ENCODE assay signal across 1 cellular context in the genomic region with DNA sequence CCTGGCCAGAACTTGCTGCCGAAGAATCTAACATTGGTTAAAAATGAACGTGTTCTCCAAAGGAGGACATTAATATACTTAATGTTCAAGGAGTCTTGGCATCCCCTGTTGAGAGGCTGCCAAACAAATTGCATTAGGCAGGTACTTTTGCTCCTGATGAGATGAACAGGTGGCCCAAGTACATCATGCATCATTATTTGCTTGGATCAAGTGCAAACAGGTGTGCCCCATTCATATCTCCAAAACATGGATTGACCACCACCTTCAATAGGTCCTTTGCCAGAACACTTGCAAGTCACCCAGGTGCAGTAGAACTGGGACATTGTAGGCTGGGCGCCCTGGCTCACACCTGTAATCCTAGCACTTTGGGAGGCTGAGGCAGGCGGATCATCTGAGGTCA.
TF ChIP-seq lines count a peak whose summit lies in the region.

No MANE protein-coding gene starts in this region.

TF ChIP-seq in GM23338, 12 proteins besides CTCF, POLR2A, EP300 and RAD21 (continued from another document):
- TF ChIP-seq, protein P1, sequence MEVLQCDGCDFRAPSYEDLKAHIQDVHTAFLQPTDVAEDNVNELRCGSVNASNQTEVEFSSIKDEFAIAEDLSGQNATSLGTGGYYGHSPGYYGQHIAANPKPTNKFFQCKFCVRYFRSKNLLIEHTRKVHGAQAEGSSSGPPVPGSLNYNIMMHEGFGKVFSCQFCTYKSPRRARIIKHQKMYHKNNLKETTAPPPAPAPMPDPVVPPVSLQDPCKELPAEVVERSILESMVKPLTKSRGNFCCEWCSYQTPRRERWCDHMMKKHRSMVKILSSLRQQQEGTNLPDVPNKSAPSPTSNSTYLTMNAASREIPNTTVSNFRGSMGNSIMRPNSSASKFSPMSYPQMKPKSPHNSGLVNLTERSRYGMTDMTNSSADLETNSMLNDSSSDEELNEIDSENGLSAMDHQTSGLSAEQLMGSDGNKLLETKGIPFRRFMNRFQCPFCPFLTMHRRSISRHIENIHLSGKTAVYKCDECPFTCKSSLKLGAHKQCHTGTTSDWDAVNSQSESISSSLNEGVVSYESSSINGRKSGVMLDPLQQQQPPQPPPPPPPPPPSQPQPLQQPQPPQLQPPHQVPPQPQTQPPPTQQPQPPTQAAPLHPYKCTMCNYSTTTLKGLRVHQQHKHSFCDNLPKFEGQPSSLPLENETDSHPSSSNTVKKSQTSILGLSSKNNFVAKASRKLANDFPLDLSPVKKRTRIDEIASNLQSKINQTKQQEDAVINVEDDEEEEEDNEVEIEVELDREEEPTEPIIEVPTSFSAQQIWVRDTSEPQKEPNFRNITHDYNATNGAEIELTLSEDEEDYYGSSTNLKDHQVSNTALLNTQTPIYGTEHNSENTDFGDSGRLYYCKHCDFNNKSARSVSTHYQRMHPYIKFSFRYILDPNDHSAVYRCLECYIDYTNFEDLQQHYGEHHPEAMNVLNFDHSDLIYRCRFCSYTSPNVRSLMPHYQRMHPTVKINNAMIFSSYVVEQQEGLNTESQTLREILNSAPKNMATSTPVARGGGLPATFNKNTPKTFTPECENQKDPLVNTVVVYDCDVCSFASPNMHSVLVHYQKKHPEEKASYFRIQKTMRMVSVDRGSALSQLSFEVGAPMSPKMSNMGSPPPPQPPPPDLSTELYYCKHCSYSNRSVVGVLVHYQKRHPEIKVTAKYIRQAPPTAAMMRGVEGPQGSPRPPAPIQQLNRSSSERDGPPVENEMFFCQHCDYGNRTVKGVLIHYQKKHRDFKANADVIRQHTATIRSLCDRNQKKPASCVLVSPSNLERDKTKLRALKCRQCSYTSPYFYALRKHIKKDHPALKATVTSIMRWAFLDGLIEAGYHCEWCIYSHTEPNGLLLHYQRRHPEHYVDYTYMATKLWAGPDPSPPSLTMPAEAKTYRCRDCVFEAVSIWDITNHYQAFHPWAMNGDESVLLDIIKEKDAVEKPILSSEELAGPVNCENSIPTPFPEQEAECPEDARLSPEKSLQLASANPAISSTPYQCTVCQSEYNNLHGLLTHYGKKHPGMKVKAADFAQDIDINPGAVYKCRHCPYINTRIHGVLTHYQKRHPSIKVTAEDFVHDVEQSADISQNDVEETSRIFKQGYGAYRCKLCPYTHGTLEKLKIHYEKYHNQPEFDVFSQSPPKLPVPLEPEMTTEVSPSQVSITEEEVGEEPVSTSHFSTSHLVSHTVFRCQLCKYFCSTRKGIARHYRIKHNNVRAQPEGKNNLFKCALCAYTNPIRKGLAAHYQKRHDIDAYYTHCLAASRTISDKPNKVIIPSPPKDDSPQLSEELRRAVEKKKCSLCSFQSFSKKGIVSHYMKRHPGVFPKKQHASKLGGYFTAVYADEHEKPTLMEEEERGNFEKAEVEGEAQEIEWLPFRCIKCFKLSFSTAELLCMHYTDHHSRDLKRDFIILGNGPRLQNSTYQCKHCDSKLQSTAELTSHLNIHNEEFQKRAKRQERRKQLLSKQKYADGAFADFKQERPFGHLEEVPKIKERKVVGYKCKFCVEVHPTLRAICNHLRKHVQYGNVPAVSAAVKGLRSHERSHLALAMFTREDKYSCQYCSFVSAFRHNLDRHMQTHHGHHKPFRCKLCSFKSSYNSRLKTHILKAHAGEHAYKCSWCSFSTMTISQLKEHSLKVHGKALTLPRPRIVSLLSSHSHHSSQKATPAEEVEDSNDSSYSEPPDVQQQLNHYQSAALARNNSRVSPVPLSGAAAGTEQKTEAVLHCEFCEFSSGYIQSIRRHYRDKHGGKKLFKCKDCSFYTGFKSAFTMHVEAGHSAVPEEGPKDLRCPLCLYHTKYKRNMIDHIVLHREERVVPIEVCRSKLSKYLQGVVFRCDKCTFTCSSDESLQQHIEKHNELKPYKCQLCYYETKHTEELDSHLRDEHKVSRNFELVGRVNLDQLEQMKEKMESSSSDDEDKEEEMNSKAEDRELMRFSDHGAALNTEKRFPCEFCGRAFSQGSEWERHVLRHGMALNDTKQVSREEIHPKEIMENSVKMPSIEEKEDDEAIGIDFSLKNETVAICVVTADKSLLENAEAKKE (CRISPR knock-in tag; IDR thresholded peaks at IDR 0.05), result no peak
- TF ChIP-seq, protein P2, sequence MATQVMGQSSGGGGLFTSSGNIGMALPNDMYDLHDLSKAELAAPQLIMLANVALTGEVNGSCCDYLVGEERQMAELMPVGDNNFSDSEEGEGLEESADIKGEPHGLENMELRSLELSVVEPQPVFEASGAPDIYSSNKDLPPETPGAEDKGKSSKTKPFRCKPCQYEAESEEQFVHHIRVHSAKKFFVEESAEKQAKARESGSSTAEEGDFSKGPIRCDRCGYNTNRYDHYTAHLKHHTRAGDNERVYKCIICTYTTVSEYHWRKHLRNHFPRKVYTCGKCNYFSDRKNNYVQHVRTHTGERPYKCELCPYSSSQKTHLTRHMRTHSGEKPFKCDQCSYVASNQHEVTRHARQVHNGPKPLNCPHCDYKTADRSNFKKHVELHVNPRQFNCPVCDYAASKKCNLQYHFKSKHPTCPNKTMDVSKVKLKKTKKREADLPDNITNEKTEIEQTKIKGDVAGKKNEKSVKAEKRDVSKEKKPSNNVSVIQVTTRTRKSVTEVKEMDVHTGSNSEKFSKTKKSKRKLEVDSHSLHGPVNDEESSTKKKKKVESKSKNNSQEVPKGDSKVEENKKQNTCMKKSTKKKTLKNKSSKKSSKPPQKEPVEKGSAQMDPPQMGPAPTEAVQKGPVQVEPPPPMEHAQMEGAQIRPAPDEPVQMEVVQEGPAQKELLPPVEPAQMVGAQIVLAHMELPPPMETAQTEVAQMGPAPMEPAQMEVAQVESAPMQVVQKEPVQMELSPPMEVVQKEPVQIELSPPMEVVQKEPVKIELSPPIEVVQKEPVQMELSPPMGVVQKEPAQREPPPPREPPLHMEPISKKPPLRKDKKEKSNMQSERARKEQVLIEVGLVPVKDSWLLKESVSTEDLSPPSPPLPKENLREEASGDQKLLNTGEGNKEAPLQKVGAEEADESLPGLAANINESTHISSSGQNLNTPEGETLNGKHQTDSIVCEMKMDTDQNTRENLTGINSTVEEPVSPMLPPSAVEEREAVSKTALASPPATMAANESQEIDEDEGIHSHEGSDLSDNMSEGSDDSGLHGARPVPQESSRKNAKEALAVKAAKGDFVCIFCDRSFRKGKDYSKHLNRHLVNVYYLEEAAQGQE (IDR thresholded peaks at IDR 0.05; ENCODE audit: unreplicated experiment), result no peak
- TF ChIP-seq, protein P3, sequence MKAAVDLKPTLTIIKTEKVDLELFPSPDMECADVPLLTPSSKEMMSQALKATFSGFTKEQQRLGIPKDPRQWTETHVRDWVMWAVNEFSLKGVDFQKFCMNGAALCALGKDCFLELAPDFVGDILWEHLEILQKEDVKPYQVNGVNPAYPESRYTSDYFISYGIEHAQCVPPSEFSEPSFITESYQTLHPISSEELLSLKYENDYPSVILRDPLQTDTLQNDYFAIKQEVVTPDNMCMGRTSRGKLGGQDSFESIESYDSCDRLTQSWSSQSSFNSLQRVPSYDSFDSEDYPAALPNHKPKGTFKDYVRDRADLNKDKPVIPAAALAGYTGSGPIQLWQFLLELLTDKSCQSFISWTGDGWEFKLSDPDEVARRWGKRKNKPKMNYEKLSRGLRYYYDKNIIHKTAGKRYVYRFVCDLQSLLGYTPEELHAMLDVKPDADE (IDR thresholded peaks at IDR 0.05), result no peak
